ENCODE assay signal across 26 cellular contexts in the genomic region with DNA sequence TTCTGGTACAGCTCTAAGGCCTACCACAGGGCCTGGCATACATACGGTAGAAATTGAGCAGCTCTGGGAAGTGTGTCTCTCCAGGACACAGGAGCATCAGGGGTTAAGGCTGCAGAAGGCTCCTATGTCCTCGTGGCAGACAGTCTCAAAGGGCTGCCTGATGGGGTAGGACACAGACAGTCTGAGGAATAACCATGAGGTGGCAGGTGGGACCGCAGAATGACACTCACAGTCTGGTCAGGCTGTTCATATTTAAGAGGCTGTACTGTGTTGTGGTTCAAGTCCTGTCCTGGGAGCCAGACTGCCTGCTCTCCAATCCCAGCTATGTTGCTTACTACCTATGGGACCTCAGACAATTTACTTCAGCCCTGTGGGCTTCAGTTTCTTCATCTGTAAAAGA.
DNase-seq lines count a peak whose midpoint lies in the region; ATAC-seq, FAIRE-seq and TF ChIP-seq lines count a peak whose summit lies in the region.
"Had no signal": no experiment of that assay in that cellular context is flagged by ENCODE, and none has a peak within 500 bp of the region (broad histone marks: within the 10 kb centered on the region; RNA-seq: fewer than 3 reads in every experiment).

No MANE protein-coding gene starts in this region.

- 88% methylated on average over 3 of the region's 3 CpGs; no CpG with 5 or more reads in 1 of the 2 experiments for WGBS in H1 (ENCODE audit: extremely low coverage in 1 of 2, insufficient coverage in 1 of 2, insufficient read length in 1 of 2, insufficient replicate concordance in 2 of 2, low coverage in 1 of 2, low lambda C conversion rate in 2 of 2, missing lambda C conversion rate in 1 of 2), 2 experiments

- peaks cover 16% of the 10 kb centered on the region for H3F3A ChIP-seq in neural progenitor cell (ENCODE audit: low read depth)

- CTCF ChIA-PET in H1 (lab: Charles Lee; ENCODE audit: partially characterized antibody) = interaction anchor here (0.6 to 1.9 kb wide), 4 partner anchors 43 to 507 kb away, joined by 3 to 7 read pairs (median 4); no protein-coding TSS in a partner anchor

- intact Hi-C loops in left ventricle myocardium superior (cut with micrococcal nuclease) = loop anchor here (10.0 kb wide), 1 partner anchor 1009 kb away; no protein-coding TSS in a partner anchor

- DNase-seq in NCI-H69 (lab: John Stamatoyannopoulos, UW) (peak; percentile 35), H1 (ENCODE audit: low read depth in 1 of 2, low spot score in 2 of 2) (no peak), neural progenitor cell (ENCODE audit: low spot score) (no peak), NCI-H2029 (lab: John Stamatoyannopoulos, UW) (no peak), GM20000 (ENCODE audit: low spot score) (no peak), left ventricle myocardium superior (no peak)
- DNase-seq: CD4-positive, CD25-positive, alpha-beta regulatory T cell; H7; NCI-H1092 treated with DMSO at 0.1 percent for 48 hours; NCI-H1436; NCI-H187 treated with DMSO at 0.1 percent for 48 hours; NCI-H446; NCI-H524 treated with DMSO at 0.1 percent for 48 hours; NCI-H82; NK-92 treated with Interleukin-12 subunit alpha and Interleukin-12 subunit beta, amount 100 ng/mL, for 24 hours; PC-9; Right ventricle myocardium superior; RPMI8226; T-helper 1 cell had no signal

- H2BK15ac ChIP-seq in H1 (ENCODE audit: low read length) = 0 out of 2 replicates have a peak overlapping the region, but pooled peaks have one; percentile 65

- no peak; a peak in 1 of 4 replicates for TF ChIP-seq RAD21 in H1 (IDR thresholded peaks at IDR 0.05 in 1 of 2, conservative IDR thresholded peaks at IDR 0.05 in 1 of 2; ENCODE audit: low read depth in 2 of 2, low read length in 2 of 2)

- TF ChIP-seq CTCF in GM12873 (IDR thresholded peaks at IDR 0.05; ENCODE audit: insufficient read depth, low read depth, low read length, missing control alignments) (peak; percentile 14), H1 (IDR thresholded peaks at IDR 0.05; ENCODE audit: control extremely low read depth in 1 of 3, insufficient read depth in 1 of 3, low read depth in 1 of 3, low read length in 3 of 3) (no peak), neural progenitor cell (IDR thresholded peaks at IDR 0.05) (no peak), GM20000 (IDR thresholded peaks at IDR 0.05; ENCODE audit: extremely low read depth, missing control alignments) (no peak)

- H2AK5ac ChIP-seq in H1 (ENCODE audit: low read depth, low read length) = no peak overlapping the region

- peaks cover 10% of the 10 kb centered on the region for H3K27me3 Mint-ChIP-seq in neural progenitor cell (ENCODE audit: insufficient read depth, low read depth)

- H3K9ac ChIP-seq in H1 (replicated peaks in 1 of 4; ENCODE audit: extremely low read depth in 1 of 4, low read depth in 3 of 4, low read length in 3 of 4) (no peak overlapping the region), neural progenitor cell (no peak overlapping the region)
- H3K9ac ChIP-seq: BLaER1 had no signal

- H3K9me3 ChIP-seq in H1 (ENCODE audit: insufficient read depth in 2 of 2, low read depth in 1 of 2, low read length in 1 of 2) (peaks cover 0 to 3% of the 10 kb centered on the region in 2 experiments; a peak in 1 of 4 replicates), neural progenitor cell (ENCODE audit: low read depth) (no peaks in the 10 kb centered on the region)

- no peak overlapping the region for H3K23ac ChIP-seq in H1 (ENCODE audit: insufficient read length)

- no peak for FAIRE-seq in H1 (lab: Jason Lieb, UNC)
- FAIRE-seq: A204.1, D721Med, GM12892, GM19239 had no signal

- no peak overlapping the region for H2BK5ac ChIP-seq in H1 (ENCODE audit: low read depth, low read length)

- H3K4me3 ChIP-seq in H1 (ENCODE audit: extremely low read depth in 1 of 4, insufficient read depth in 2 of 4, low read depth in 3 of 4, low read length in 4 of 4) (no peak overlapping the region), neural progenitor cell (no peak overlapping the region)
- H3K4me3 ChIP-seq: BLaER1, PC-9 had no signal

- no peaks in the 10 kb centered on the region for H3K23me2 ChIP-seq in H1 (ENCODE audit: low read depth, low read length)

- 0 out of 2 replicates have a peak overlapping the region, but pooled peaks have one; percentile 13 for H3K18ac ChIP-seq in H1 (ENCODE audit: extremely low read depth, low read length)

- no peak overlapping the region for H3K56ac ChIP-seq in H1 (replicated peaks; ENCODE audit: insufficient read length, low read depth, low read length)

- H2AFZ ChIP-seq in H1 (ENCODE audit: low read length) = no peak overlapping the region
- no peak overlapping the region for H2AFZ ChIP-seq in neural progenitor cell (replicated peaks)
- H2AFZ ChIP-seq: PC-9 had no signal

- no peak overlapping the region for H2BK20ac ChIP-seq in H1 (ENCODE audit: low read length)

- POLR2A ChIA-PET in H1 (lab: Charles Lee; ENCODE audit: partially characterized antibody) = no interaction called here

- H2BK12ac ChIP-seq in H1 (ENCODE audit: low read depth, low read length) = no peak overlapping the region

- H3K9me3 Mint-ChIP-seq in neural progenitor cell = peaks cover 6% of the 10 kb centered on the region

- H3K4ac ChIP-seq in H1 (replicated peaks; ENCODE audit: insufficient read length, low read depth, low read length) = no peak overlapping the region

- H3K4me1 Mint-ChIP-seq in neural progenitor cell = peaks cover 9% of the 10 kb centered on the region
- H3K4me1 Mint-ChIP-seq: CD4-positive, CD25-positive, alpha-beta regulatory T cell had no signal

- no peak overlapping the region for H3K14ac ChIP-seq in H1 (ENCODE audit: insufficient read length)

- H3K79me2 ChIP-seq in H1 (ENCODE audit: control insufficient read depth in 1 of 2, insufficient read depth in 2 of 2, low read length in 2 of 2) (no peaks in the 10 kb centered on the region), neural progenitor cell (ENCODE audit: low read depth) (no peaks in the 10 kb centered on the region)

- no peak for TF ChIP-seq POLR2A in H1 (IDR thresholded peaks at IDR 0.05; ENCODE audit: control extremely low read depth in 1 of 2, low read depth in 2 of 2, low read length in 2 of 2)

- no peak overlapping the region for H3K27ac ChIP-seq in H1 (ENCODE audit: low read depth, low read length)
- H3K27ac ChIP-seq in neural progenitor cell = no peak overlapping the region
- H3K27ac ChIP-seq: BLaER1, PC-9 had no signal

- no peaks in the 10 kb centered on the region for H4K20me1 ChIP-seq in H1 (replicated peaks in 1 of 2; ENCODE audit: control insufficient read depth in 1 of 2, insufficient read depth in 2 of 2, low read length in 2 of 2)
- no peaks in the 10 kb centered on the region for H4K20me1 ChIP-seq in neural progenitor cell (ENCODE audit: low read depth)
- H4K20me1 ChIP-seq: BLaER1 had no signal

- no peak overlapping the region for H3K4me3 Mint-ChIP-seq in neural progenitor cell
- H3K4me3 Mint-ChIP-seq: CD4-positive, CD25-positive, alpha-beta regulatory T cell had no signal

- no peak overlapping the region for H3K4me2 ChIP-seq in H1 (ENCODE audit: insufficient read depth in 1 of 2, low read depth in 2 of 2, low read length in 2 of 2)
- H3K4me2 ChIP-seq in neural progenitor cell = peak overlapping the region; percentile 3
- H3K4me2 ChIP-seq: BLaER1, PC-9 had no signal

- H4K91ac ChIP-seq in H1 (replicated peaks; ENCODE audit: insufficient read length, low read length) = no peak overlapping the region

- H3K27me3 ChIP-seq in H1 (replicated peaks in 1 of 4; ENCODE audit: control insufficient read depth in 3 of 4, extremely low read depth in 1 of 4, insufficient read depth in 3 of 4, low read length in 3 of 4) (no peaks in the 10 kb centered on the region), neural progenitor cell (no peaks in the 10 kb centered on the region)
- H3K27me3 ChIP-seq: BLaER1 had no signal

- H4K5ac ChIP-seq in H1 (ENCODE audit: insufficient read length, low read depth, low read length) = no peak overlapping the region

- TF ChIP-seq EP300 in H1 (IDR thresholded peaks at IDR 0.05; ENCODE audit: borderline replicate concordance in 1 of 2, low read depth in 2 of 2, low read length in 2 of 2) = no peak

- no peak overlapping the region for H3K27ac Mint-ChIP-seq in neural progenitor cell
- H3K27ac Mint-ChIP-seq: CD4-positive, CD25-positive, alpha-beta regulatory T cell had no signal

- no peak overlapping the region for H4K8ac ChIP-seq in H1 (ENCODE audit: extremely low read depth, insufficient read depth, low read length)

- ATAC-seq in left ventricle myocardium superior (no peak), GM21723 (IDR thresholded peaks at IDR 0.05; ENCODE audit: unreplicated experiment) (no peak)

- H2BK120ac ChIP-seq in H1 (replicated peaks; ENCODE audit: low read depth, low read length) = no peak overlapping the region

- no peaks in the 10 kb centered on the region for H3K36me3 Mint-ChIP-seq in neural progenitor cell
- H3K36me3 Mint-ChIP-seq: CD4-positive, CD25-positive, alpha-beta regulatory T cell had no signal

- H3K36me3 ChIP-seq in H1 (ENCODE audit: control insufficient read depth in 2 of 4, insufficient read depth in 4 of 4, low read length in 3 of 4) (no peaks in the 10 kb centered on the region), neural progenitor cell (no peaks in the 10 kb centered on the region)
- H3K36me3 ChIP-seq: BLaER1 had no signal

- no peaks in the 10 kb centered on the region for H3K79me1 ChIP-seq in H1 (ENCODE audit: low read depth, low read length)

- peaks cover 0 to 7% (median 1%) of the 10 kb centered on the region in 4 experiments; a peak in 2 of 7 replicates for H3K4me1 ChIP-seq in H1 (replicated peaks in 1 of 4; ENCODE audit: control insufficient read depth in 3 of 4, insufficient read depth in 4 of 4, low read length in 3 of 4)
- peaks cover 13% of the 10 kb centered on the region for H3K4me1 ChIP-seq in neural progenitor cell
- H3K4me1 ChIP-seq: BLaER1 had no signal

TF ChIP-seq in H1, 55 proteins besides CTCF, POLR2A, EP300 and RAD21:
- TF ChIP-seq BCL11A (IDR thresholded peaks at IDR 0.05; ENCODE audit: low read depth in 2 of 2, low read length in 2 of 2) (no peak), EGR1 (IDR thresholded peaks at IDR 0.05; ENCODE audit: borderline replicate concordance, low read depth, low read length) (no peak), POLR2AphosphoS5 (IDR thresholded peaks at IDR 0.05; ENCODE audit: low read depth, low read length) (no peak), SP2 (IDR thresholded peaks at IDR 0.05; ENCODE audit: low read length) (no peak), TEAD4 (IDR thresholded peaks at IDR 0.05; ENCODE audit: low read depth, low read length) (no peak), TCF12 (IDR thresholded peaks at IDR 0.05; ENCODE audit: low read depth, low read length) (no peak)
